Comparison of ENCODE assay signal across 28 cellular contexts in genomic region chr16:49024016-49024415, GRCh38.
"Had no signal": no experiment of that assay in that cellular context is flagged by ENCODE, and none has a peak within 500 bp of the region (broad histone marks: within the 10 kb centered on the region; RNA-seq: fewer than 3 reads in every experiment).

No MANE protein-coding gene starts in this region.

- FAIRE-seq: colon had no signal

- DNase-seq: effector CD8-positive, alpha-beta T cell; endodermal cell; foreskin melanocyte; glutamatergic neuron; hypothalamus; immature natural killer cell; islet precursor cell; mesenchymal stem cell; naive thymus-derived CD4-positive, alpha-beta T cell; occipital lobe; ovary; posterior cingulate gyrus; psoas muscle; right cardiac atrium; sigmoid colon; stimulated activated CD4-positive, alpha-beta T cell treated with anti-CD3 and anti-CD28 coated beads, Interleukin-2, amount 100 ng/mL, for 24 hours; stimulated activated CD4-positive, alpha-beta T cell treated with anti-CD3 and anti-CD28 coated beads, Interleukin-4, amount 100 ng/mL, for 24 hours; stimulated activated naive CD4-positive, alpha-beta T cell treated with Interleukin-2 at 50 U/mL for 16 hours; stomach; thyroid gland; trophoblast cell had no signal

- H3K9me3 Mint-ChIP-seq: dendritic cell treated with granulocyte-macrophage colony-stimulating factor and Interleukin-4, amounts not matched to agents 40 ng/mL and 50 ng/mL, for 4 days; endodermal cell; mesothelial cell of epicardium had no signal

- H3K36me3 Mint-ChIP-seq: immature natural killer cell; mesothelial cell of epicardium; naive thymus-derived CD4-positive, alpha-beta T cell; stimulated activated effector memory CD8-positive, alpha-beta T cell treated with anti-CD3 and anti-CD28 coated beads, Interleukin-12 subunit alpha, Interleukin-12 subunit beta, amount 100 ng/mL, for 72 hours had no signal

- H3K36me3 ChIP-seq: ovary, sigmoid colon, stomach, thyroid gland, vagina had no signal

- H3K9me3 ChIP-seq: ovary, psoas muscle, sigmoid colon, stomach, thyroid gland, vagina had no signal

- H3K4me3 ChIP-seq: ovary, psoas muscle, sigmoid colon, stomach, thyroid gland, vagina had no signal

- H3K4me1 ChIP-seq: psoas muscle had no signal

- H3K27ac ChIP-seq: ovary, psoas muscle, stomach, thyroid gland, vagina had no signal

- H3K27me3 ChIP-seq: ovary, sigmoid colon, thyroid gland, vagina had no signal

- H3K27ac Mint-ChIP-seq: dendritic cell treated with granulocyte-macrophage colony-stimulating factor and Interleukin-4, amounts not matched to agents 40 ng/mL and 50 ng/mL, for 4 days; endodermal cell; immature natural killer cell; mesothelial cell of epicardium; naive thymus-derived CD4-positive, alpha-beta T cell; nephron; stimulated activated effector memory CD8-positive, alpha-beta T cell treated with anti-CD3 and anti-CD28 coated beads, Interleukin-12 subunit alpha, Interleukin-12 subunit beta, amount 100 ng/mL, for 72 hours had no signal

- H3K4me3 Mint-ChIP-seq: dendritic cell treated with granulocyte-macrophage colony-stimulating factor and Interleukin-4, amounts not matched to agents 40 ng/mL and 50 ng/mL, for 4 days; endodermal cell; immature natural killer cell; mesothelial cell of epicardium; naive thymus-derived CD4-positive, alpha-beta T cell; stimulated activated effector memory CD8-positive, alpha-beta T cell treated with anti-CD3 and anti-CD28 coated beads, Interleukin-12 subunit alpha, Interleukin-12 subunit beta, amount 100 ng/mL, for 72 hours had no signal

- H3K4me1 Mint-ChIP-seq: immature natural killer cell; stimulated activated effector memory CD8-positive, alpha-beta T cell treated with anti-CD3 and anti-CD28 coated beads, Interleukin-12 subunit alpha, Interleukin-12 subunit beta, amount 100 ng/mL, for 72 hours had no signal

- ATAC-seq: left lobe of liver; naive thymus-derived CD4-positive, alpha-beta T cell; psoas muscle; right cardiac atrium; stimulated activated effector memory CD8-positive, alpha-beta T cell treated with anti-CD3 and anti-CD28 coated beads, Interleukin-12 subunit alpha, Interleukin-12 subunit beta, amount 100 ng/mL, for 72 hours had no signal
